ENCODE assay signal across 16 cellular contexts in genomic region chr9:84838879-84839278, GRCh38.
"Had no signal": no experiment of that assay in that cellular context is flagged by ENCODE, and none has a peak within 500 bp of the region (broad histone marks: within the 10 kb centered on the region; RNA-seq: fewer than 3 reads in every experiment).

No MANE protein-coding gene starts in this region.

- ATAC-seq: heart left ventricle; lower lobe of right lung; naive thymus-derived CD4-positive, alpha-beta T cell; psoas muscle; right lobe of liver; stimulated activated memory B cell treated with anti-CD40 and anti-IgM and Interleukin-4, amounts not matched to agents 10 μg/mL and 1 μg/mL and 100 μg/mL, for 72 hours had no signal

- DNase-seq: effector CD8-positive, alpha-beta T cell; heart left ventricle; left ventricle myocardium inferior; lower lobe of right lung; mesendoderm; naive thymus-derived CD4-positive, alpha-beta T cell; psoas muscle; right lobe of liver; spleen; stimulated activated CD4-positive, alpha-beta T cell treated with anti-CD3 and anti-CD28 coated beads, Interleukin-15, amount 100 ng/mL, for 24 hours; stimulated activated CD4-positive, alpha-beta T cell treated with anti-CD3 and anti-CD28 coated beads, Interleukin-1b, Interleukin-23, amount 100 ng/mL, for 48 hours; stimulated activated CD4-positive, alpha-beta T cell treated with anti-CD3 and anti-CD28 coated beads, Interleukin-4, amount 100 ng/mL, for 24 hours had no signal

- H3K27me3 ChIP-seq: heart left ventricle, neutrophil, right lobe of liver, spleen, thyroid gland had no signal

- H3K36me3 ChIP-seq: heart left ventricle, left ventricle myocardium inferior, lower lobe of right lung, neutrophil, right lobe of liver, spleen, thyroid gland had no signal

- H3K9me3 ChIP-seq: heart left ventricle, left ventricle myocardium inferior, lower lobe of right lung, neutrophil, psoas muscle, right lobe of liver, spleen, thyroid gland had no signal

- H3K27ac ChIP-seq: coronary artery, heart left ventricle, left ventricle myocardium inferior, lower lobe of right lung, neutrophil, psoas muscle, right lobe of liver, spleen, thyroid gland had no signal

- H3K4me1 ChIP-seq: heart left ventricle, left ventricle myocardium inferior, lower lobe of right lung, psoas muscle, right lobe of liver, spleen had no signal

- H3K4me3 ChIP-seq: heart left ventricle, left ventricle myocardium inferior, lower lobe of right lung, psoas muscle, right lobe of liver, spleen, thyroid gland had no signal
